Comparison of ENCODE assay signal across 27 cellular contexts in the genomic region with DNA sequence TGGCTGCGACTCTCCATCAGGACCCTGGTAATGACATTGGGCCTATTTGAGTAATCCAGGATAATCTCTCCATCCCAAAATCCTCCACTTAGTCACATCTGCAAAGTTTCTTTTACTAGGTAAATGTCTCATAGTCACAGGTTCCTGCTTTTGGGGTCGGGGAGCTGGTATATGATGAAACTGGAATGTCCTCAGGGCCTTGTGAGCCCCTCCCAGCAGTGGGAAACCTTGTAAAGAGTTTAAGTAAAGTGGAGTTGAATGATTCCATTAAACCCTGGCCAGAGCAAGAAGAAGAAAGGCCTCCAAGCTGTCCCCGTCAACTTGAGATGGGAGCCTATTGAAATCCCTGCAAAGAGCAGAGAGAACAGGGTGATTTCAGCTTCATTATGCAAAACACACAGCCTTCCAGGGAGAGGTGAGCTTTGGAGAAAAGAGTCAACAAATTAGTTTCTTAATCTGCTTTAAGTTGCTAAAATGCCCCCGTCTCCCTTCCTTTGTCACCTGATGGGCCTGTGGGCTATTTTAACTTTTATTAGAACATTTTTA.
"Had no signal": no experiment of that assay in that cellular context is flagged by ENCODE, and none has a peak within 500 bp of the region (broad histone marks: within the 10 kb centered on the region; RNA-seq: fewer than 3 reads in every experiment).

No MANE protein-coding gene starts in this region.

- ATAC-seq: foreskin keratinocyte; gastroesophageal sphincter; heart left ventricle; left cardiac atrium; left lung; mucosa of descending colon; natural killer cell treated with Interleukin-12 subunit alpha and Interleukin-12 subunit beta and Interleukin-15 and Interleukin-18, amount 100 ng/mL, for 72 hours; psoas muscle; right cardiac atrium; stimulated activated naive B cell treated with anti-CD40 and anti-IgM and Interleukin-4, amounts not matched to agents 10 μg/mL and 1 μg/mL and 100 μg/mL, for 72 hours had no signal

- DNase-seq: colonic mucosa; effector CD8-positive, alpha-beta T cell; foreskin keratinocyte; heart left ventricle; left cardiac atrium; left lung; mesenchymal stem cell; mucosa of descending colon; naive B cell; occipital lobe; ovary; psoas muscle; right cardiac atrium; sigmoid colon; spleen; stimulated activated CD4-positive, alpha-beta T cell treated with anti-CD3 and anti-CD28 coated beads, Interleukin-2, amount 100 ng/mL, for 48 hours; stimulated activated naive B cell treated with anti-CD40 and anti-IgM and Interleukin-4, amounts not matched to agents 10 μg/mL and 1 μg/mL and 100 μg/mL, for 72 hours; upper lobe of left lung had no signal

- H3K9me3 ChIP-seq: colonic mucosa, esophagus muscularis mucosa, gastroesophageal sphincter, heart left ventricle, left lung, mucosa of descending colon, ovary, psoas muscle, sigmoid colon, spleen, thoracic aorta, tibial nerve, upper lobe of left lung had no signal

- H3K36me3 ChIP-seq: colonic mucosa, heart left ventricle, left lung, ovary, sigmoid colon, spleen, thoracic aorta, tibial nerve, upper lobe of left lung had no signal

- H3K4me1 Mint-ChIP-seq: mesothelial cell of epicardium; stimulated activated naive B cell treated with anti-CD40 and anti-IgM and Interleukin-4, amounts not matched to agents 10 μg/mL and 1 μg/mL and 100 μg/mL, for 72 hours had no signal

- H3K9me3 Mint-ChIP-seq: dendritic cell treated with granulocyte-macrophage colony-stimulating factor and Interleukin-4, amounts not matched to agents 40 ng/mL and 50 ng/mL, for 4 days; mesothelial cell of epicardium; naive B cell; natural killer cell treated with Interleukin-12 subunit alpha and Interleukin-12 subunit beta and Interleukin-15 and Interleukin-18, amount 100 ng/mL, for 72 hours; stimulated activated naive CD8-positive, alpha-beta T cell treated with anti-CD3 and anti-CD28 coated beads, Interleukin-15, Interleukin-2, amounts not matched to agents 100 ng/mL and 50 ng/mL, for 24 hours had no signal

- H3K27ac Mint-ChIP-seq: dendritic cell treated with granulocyte-macrophage colony-stimulating factor and Interleukin-4, amounts not matched to agents 40 ng/mL and 50 ng/mL, for 4 days; mesothelial cell of epicardium; natural killer cell treated with Interleukin-12 subunit alpha and Interleukin-12 subunit beta and Interleukin-15 and Interleukin-18, amount 100 ng/mL, for 72 hours; stimulated activated naive B cell treated with anti-CD40 and anti-IgM and Interleukin-4, amounts not matched to agents 10 μg/mL and 1 μg/mL and 100 μg/mL, for 72 hours; stimulated activated naive CD8-positive, alpha-beta T cell treated with anti-CD3 and anti-CD28 coated beads, Interleukin-15, Interleukin-2, amounts not matched to agents 100 ng/mL and 50 ng/mL, for 24 hours had no signal

- H3K36me3 Mint-ChIP-seq: mesothelial cell of epicardium; naive B cell; natural killer cell treated with Interleukin-12 subunit alpha and Interleukin-12 subunit beta and Interleukin-15 and Interleukin-18, amount 100 ng/mL, for 72 hours; stimulated activated naive B cell treated with anti-CD40 and anti-IgM and Interleukin-4, amounts not matched to agents 10 μg/mL and 1 μg/mL and 100 μg/mL, for 72 hours had no signal

- H3K4me3 Mint-ChIP-seq: dendritic cell treated with granulocyte-macrophage colony-stimulating factor and Interleukin-4, amounts not matched to agents 40 ng/mL and 50 ng/mL, for 4 days; mesothelial cell of epicardium; naive B cell; natural killer cell treated with Interleukin-12 subunit alpha and Interleukin-12 subunit beta and Interleukin-15 and Interleukin-18, amount 100 ng/mL, for 72 hours; stimulated activated naive B cell treated with anti-CD40 and anti-IgM and Interleukin-4, amounts not matched to agents 10 μg/mL and 1 μg/mL and 100 μg/mL, for 72 hours; stimulated activated naive CD8-positive, alpha-beta T cell treated with anti-CD3 and anti-CD28 coated beads, Interleukin-15, Interleukin-2, amounts not matched to agents 100 ng/mL and 50 ng/mL, for 24 hours had no signal

- H3K4me3 ChIP-seq: colonic mucosa, esophagus muscularis mucosa, gastroesophageal sphincter, heart left ventricle, hepatocyte, left lung, mucosa of descending colon, ovary, psoas muscle, sigmoid colon, spleen, thoracic aorta, tibial nerve, upper lobe of left lung had no signal

- H3K27me3 ChIP-seq: colonic mucosa, esophagus muscularis mucosa, foreskin keratinocyte, gastroesophageal sphincter, hepatocyte, ovary, sigmoid colon, tibial nerve, upper lobe of left lung had no signal

- H3K4me1 ChIP-seq: colonic mucosa, foreskin keratinocyte, heart left ventricle, left lung, psoas muscle, sigmoid colon, spleen, tibial nerve, upper lobe of left lung had no signal
